ENCODE assay signal across 21 cellular contexts in the genomic region with DNA sequence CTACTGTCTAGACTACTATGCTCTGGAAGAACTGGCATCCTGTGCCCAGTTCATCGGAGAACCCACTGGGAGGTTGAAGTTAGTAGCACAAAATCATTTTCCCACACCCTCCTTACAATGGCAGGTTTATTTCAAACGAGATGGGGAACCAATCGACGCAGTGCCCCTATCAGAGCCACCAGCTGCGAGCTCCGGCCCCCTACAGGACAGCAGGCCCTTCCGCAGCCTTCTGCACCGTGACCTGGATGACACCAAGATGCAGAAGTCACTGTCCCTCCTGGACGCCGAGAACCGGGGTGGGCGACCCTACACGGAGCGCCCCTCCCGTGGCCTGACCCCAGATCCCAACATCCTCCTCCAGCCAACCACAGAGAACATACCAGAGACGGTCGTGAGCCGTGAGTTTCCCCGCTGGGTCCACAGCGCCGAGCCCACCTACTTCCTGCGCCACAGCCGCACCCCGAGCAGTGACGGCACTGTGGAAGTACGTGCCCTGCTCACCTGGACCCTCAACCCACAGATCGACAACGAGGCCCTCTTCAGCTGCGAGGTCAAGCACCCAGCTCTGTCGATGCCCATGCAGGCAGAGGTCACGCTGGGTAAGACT.
"Had no signal": no experiment of that assay in that cellular context is flagged by ENCODE, and none has a peak within 500 bp of the region (broad histone marks: within the 10 kb centered on the region; RNA-seq: fewer than 3 reads in every experiment).

No MANE protein-coding gene starts in this region.

- H3K4me3 ChIP-seq: body of pancreas, SK-N-MC had no signal

- DNase-seq: activated CD4-positive, alpha-beta T cell treated with anti-CD3 and anti-CD28 coated beads for 4 hours; activated CD8-positive, alpha-beta memory T cell treated with anti-CD3 and anti-CD28 coated beads, Interleukin-2, amount 50 U/mL, for 48 hours; activated CD8-positive, alpha-beta T cell treated with anti-CD3 and anti-CD28 coated beads for 36 hours; activated naive CD4-positive, alpha-beta T cell treated with anti-CD3 and anti-CD28 coated beads, Interleukin-2, amount 50 U/mL, for 16 hours; activated naive CD8-positive, alpha-beta T cell treated with anti-CD3 and anti-CD28 coated beads, Interleukin-2, amount 10 ng/mL, durations not matched to agents 7 days and 5 days; activated T-cell treated with anti-CD3 and anti-CD28 coated beads, Interleukin-2, amount 50 U/mL, for 1 hour; body of pancreas; central memory CD4-positive, alpha-beta T cell; MM.1S; NCI-H1105; NCI-H1436; NCI-H1694 treated with DMSO at 0.1 percent for 48 hours; NCI-H2029 treated with DMSO at 0.1 percent for 48 hours; NCI-H345; NCI-H510A; NCI-H526 treated with DMSO at 0.1 percent for 48 hours; NCI-H82; SIG-M5; T-cell had no signal

- H3K27ac ChIP-seq: body of pancreas, SK-N-MC, VCaP had no signal

- H3K27me3 ChIP-seq: body of pancreas had no signal

- H3K9me3 ChIP-seq: body of pancreas had no signal

- H3K4me1 ChIP-seq: body of pancreas had no signal
